ENCODE assay signal across 21 cellular contexts in genomic region chr19:29674374-29675119, GRCh38. TPM values are rescaled to one million over a fixed set of nuclear protein-coding genes. Genes with fewer than 3 reads are reported as not detected.
DNase-seq lines count a peak whose midpoint lies in the region; TF ChIP-seq lines count a peak whose summit lies in the region.
"Had no signal": no experiment of that assay in that cellular context is flagged by ENCODE, and none has a peak within 500 bp of the region (broad histone marks: within the 10 kb centered on the region; RNA-seq: fewer than 3 reads in every experiment).

No MANE protein-coding gene starts in this region.

- intact Hi-C loops in sigmoid colon (cut with DNase I) = no loop called here

- H3K4me3 ChIP-seq in CD8-positive, alpha-beta memory T cell (ENCODE audit: low read length) = no peak overlapping the region
- H3K4me3 ChIP-seq in sigmoid colon = no peak overlapping the region
- H3K4me3 ChIP-seq: gastroesophageal sphincter, GM12878, HAP-1 had no signal

- in situ Hi-C loops in ACHN (cut with HindIII; ENCODE audit: low pct_ligation_motif_present, low pct_unique_long_range_greater_than_20kb, low sequenced_read_pairs) = no loop called here

- TF ChIP-seq CTCF in C4-2B (conservative IDR thresholded peaks at IDR 0.05) (no peak), sigmoid colon (IDR thresholded peaks at IDR 0.05) (no peak), GM10266 (IDR thresholded peaks at IDR 0.05; ENCODE audit: control insufficient read depth, insufficient read depth, low read depth, missing control alignments) (no peak)

- TF ChIP-seq POLR2A in sigmoid colon (IDR thresholded peaks at IDR 0.05) = no peak

- TF ChIP-seq EP300 in sigmoid colon (IDR thresholded peaks at IDR 0.05) = no peak

- no peaks in the 10 kb centered on the region for H3K27me3 Mint-ChIP-seq in CD8-positive, alpha-beta memory T cell
- peaks cover 26 to 50% (median 50%) of the 10 kb centered on the region in 3 donors for H3K27me3 Mint-ChIP-seq in immature natural killer cell (ENCODE audit: low read depth in 3 of 3)

- WGBS in sigmoid colon, 2 donors = 96% methylated on average over 34 of the region's 34 CpGs

- peaks cover 97% of the 10 kb centered on the region for H3K4me1 ChIP-seq in CD8-positive, alpha-beta memory T cell (ENCODE audit: insufficient read depth, low read length)
- peaks cover 0 to 58% (median 42%) of the 10 kb centered on the region in 4 donors for H3K4me1 ChIP-seq in sigmoid colon
- H3K4me1 ChIP-seq: BE2C, HAP-1 had no signal

- no peak for DNase-seq in CD8-positive, alpha-beta memory T cell
- no peak for DNase-seq in immature natural killer cell
- peak; percentile 41 for DNase-seq in sigmoid colon
- no peak for DNase-seq in OCI-M1 (lab: John Stamatoyannopoulos, UW)
- DNase-seq in ACHN = no peak
- no peak for DNase-seq in superior temporal gyrus (ENCODE audit: extremely low spot score)
- DNase-seq in GM10266 (ENCODE audit: extremely low spot score) = no peak
- DNase-seq: activated CD4-positive, CD25-positive, alpha-beta regulatory T cell; activated CD8-positive, alpha-beta memory T cell treated with anti-CD3 and anti-CD28 coated beads for 24 hours; BE2C; DMS153; GF-D8; NCI-H1436 treated with DMSO at 0.1 percent for 48 hours; NCI-H2171 treated with DMSO at 0.1 percent for 48 hours; PC-3; stimulated activated naive CD8-positive, alpha-beta T cell treated with anti-CD3 and anti-CD28 coated beads, Interleukin-15, Interleukin-2, amounts not matched to agents 100 U/mL and 50 U/mL, for 24 hours; T-helper 9 cell had no signal

- peak overlapping the region; percentile 99 for H3K27ac ChIP-seq in C4-2B
- H3K27ac ChIP-seq in CD8-positive, alpha-beta memory T cell (ENCODE audit: low read depth, low read length) = no peak overlapping the region
- no peak overlapping the region for H3K27ac ChIP-seq in sigmoid colon

- H3K9me3 Mint-ChIP-seq in CD8-positive, alpha-beta memory T cell = no peaks in the 10 kb centered on the region
- peaks cover 0 to 2% (median 0%) of the 10 kb centered on the region in 6 donors for H3K9me3 Mint-ChIP-seq in immature natural killer cell

- peak overlapping the region in 2 of 7 donors; percentile 5 to 44 for H3K4me3 Mint-ChIP-seq in CD8-positive, alpha-beta memory T cell
- H3K4me3 Mint-ChIP-seq in immature natural killer cell = peak overlapping the region in 4 of 5 donors; percentile 26 to 93 (median 59)

- H3K4me1 Mint-ChIP-seq in CD8-positive, alpha-beta memory T cell = peaks cover 71 to 94% (median 79%) of the 10 kb centered on the region in 3 donors
- peaks cover 88 to 93% of the 10 kb centered on the region in 2 donors for H3K4me1 Mint-ChIP-seq in immature natural killer cell

- peaks cover 3 to 57% (median 7%) of the 10 kb centered on the region in 3 donors for H3K36me3 Mint-ChIP-seq in CD8-positive, alpha-beta memory T cell
- H3K36me3 Mint-ChIP-seq in immature natural killer cell = peaks cover 23 to 60% (median 36%) of the 10 kb centered on the region in 3 donors

- peaks cover 26% of the 10 kb centered on the region for H3K36me3 ChIP-seq in CD8-positive, alpha-beta memory T cell (ENCODE audit: insufficient read depth, low read length)
- peaks cover 15 to 40% (median 29%) of the 10 kb centered on the region in 4 donors for H3K36me3 ChIP-seq in sigmoid colon
- H3K36me3 ChIP-seq: BE2C had no signal

- H3K27me3 ChIP-seq in CD8-positive, alpha-beta memory T cell (ENCODE audit: insufficient read depth, low read length, poor library complexity, severe bottlenecking) = no peaks in the 10 kb centered on the region
- H3K27me3 ChIP-seq in sigmoid colon = no peaks in the 10 kb centered on the region
- H3K27me3 ChIP-seq: BE2C, gastroesophageal sphincter had no signal

- peak overlapping the region; percentile 15 to 92 (median 76) for H3K27ac Mint-ChIP-seq in CD8-positive, alpha-beta memory T cell
- H3K27ac Mint-ChIP-seq in immature natural killer cell = peak overlapping the region; percentile 72 to 100 (median 98)

- POLR2A ChIA-PET in CD8-positive, alpha-beta memory T cell (lab: Charles Lee) = interaction anchor here (1.3 kb wide), 1 partner anchor 59 kb away, joined by 6 read pairs; no protein-coding TSS in a partner anchor

- CTCF ChIA-PET in CD8-positive, alpha-beta memory T cell (lab: Charles Lee) = interaction anchor here (1.0 to 6.6 kb wide), 3 partner anchors 39 to 67 kb away, joined by 4 to 105 read pairs (median 78); partner anchors contain the start of genes C19orf12 and POP4

- no peaks in the 10 kb centered on the region for H3K9me3 ChIP-seq in CD8-positive, alpha-beta memory T cell (ENCODE audit: low read length)
- H3K9me3 ChIP-seq in sigmoid colon = no peaks in the 10 kb centered on the region
- H3K9me3 ChIP-seq: BE2C, gastroesophageal sphincter, HAP-1 had no signal

RNA-seq across cellular contexts. Expression of gene PLEKHF1, which starts 9.3 kb away (rescaled TPM):
- total RNA-seq in CD8-positive, alpha-beta memory T cell = 10 to 100 TPM; 21.3 to 23.0 TPM
- 57.7 TPM for polyA plus RNA-seq in CD8-positive, alpha-beta memory T cell
- polyA plus RNA-seq in immature natural killer cell (100 to 1,000 TPM; 107 to 244 (median 141) TPM), sigmoid colon (10 to 100 TPM in 1 of 3 donors, 1 to 10 TPM in 2; 1.2 to 13.0 (median 6.0) TPM)
- 10 to 100 TPM; 19.4 to 34.6 (median 22.6) TPM for total RNA-seq in sigmoid colon

RNA-seq across cellular contexts. Expression of gene C19orf12, which starts 40.5 kb away (rescaled TPM):
- 10 to 100 TPM; 32.3 to 35.3 TPM for total RNA-seq in CD8-positive, alpha-beta memory T cell
- polyA plus RNA-seq in CD8-positive, alpha-beta memory T cell = 33.0 TPM
- polyA plus RNA-seq in immature natural killer cell = 10 to 100 TPM; 32.4 to 68.3 (median 60.3) TPM
- total RNA-seq in sigmoid colon = 10 to 100 TPM; 32.1 to 36.0 (median 34.2) TPM
- polyA plus RNA-seq in sigmoid colon = 10 to 100 TPM; 13.2 to 19.1 (median 16.0) TPM
